1 cellular context compared by ENCODE assay signal in genomic region chr1:44696789-44697188, GRCh38.
TF ChIP-seq lines count a peak whose summit lies in the region.

No MANE protein-coding gene starts in this region.

TF ChIP-seq in IMR-90, 13 proteins besides CTCF, POLR2A, EP300 and RAD21 (continued from another document):
- TF ChIP-seq RCOR1 (IDR thresholded peaks at IDR 0.05; ENCODE audit: insufficient replicate concordance, low read length) (no peak), ELK1 (IDR thresholded peaks at IDR 0.05; ENCODE audit: borderline replicate concordance, low read depth, low read length) (no peak), CEBPB (IDR thresholded peaks at IDR 0.05; ENCODE audit: low read depth, low read length) (no peak), SMC3 (IDR thresholded peaks at IDR 0.05; ENCODE audit: low read depth, low read length) (no peak)
